19 cellular contexts compared by ENCODE assay signal in genomic region chr4:807792-808191, GRCh38. TPM values are rescaled to one million over a fixed set of nuclear protein-coding genes. Genes with fewer than 3 reads are reported as not detected.
"Had no signal": no experiment of that assay in that cellular context is flagged by ENCODE, and none has a peak within 500 bp of the region (broad histone marks: within the 10 kb centered on the region; RNA-seq: fewer than 3 reads in every experiment).

No MANE protein-coding gene starts in this region.

- H3K4me1 ChIP-seq: suprapubic skin, thyroid gland, vagina had no signal

- H3K36me3 ChIP-seq: esophagus squamous epithelium, suprapubic skin, thyroid gland, upper lobe of right lung, vagina had no signal

- DNase-seq: effector memory CD4-positive, alpha-beta T cell; esophagus squamous epithelium; foreskin fibroblast; immature natural killer cell; left cardiac atrium; left ventricle myocardium superior; mesendoderm; naive thymus-derived CD4-positive, alpha-beta T cell; nephron progenitor cell; right cardiac atrium; stimulated activated CD4-positive, alpha-beta T cell treated with anti-CD3 and anti-CD28 coated beads, Interleukin-2, amount 100 ng/mL, for 48 hours; stimulated activated naive CD4-positive, alpha-beta T cell treated with Interleukin-2 at 50 U/mL for 16 hours; thyroid gland; upper lobe of right lung had no signal

- H3K27me3 ChIP-seq: thyroid gland, vagina had no signal

- H3K4me3 ChIP-seq: esophagus squamous epithelium, smooth muscle cell, suprapubic skin, thyroid gland, upper lobe of right lung, vagina had no signal

- ATAC-seq: left cardiac atrium; left ventricle myocardium superior; naive thymus-derived CD4-positive, alpha-beta T cell; right cardiac atrium; upper lobe of right lung had no signal

- H3K9me3 ChIP-seq: suprapubic skin, thyroid gland, upper lobe of right lung, vagina had no signal

- H3K4me2 ChIP-seq: smooth muscle cell had no signal

- H3K27ac ChIP-seq: epithelial cell of prostate, esophagus squamous epithelium, suprapubic skin, thyroid gland, upper lobe of right lung, vagina had no signal

RNA-seq across cellular contexts. Expression of gene CPLX1, which starts 18.1 kb away (rescaled TPM):
- total RNA-seq: lung microvascular endothelial cell, smooth muscle cell had no signal
